ENCODE assay signal across 13 cellular contexts in genomic region chr18:36372902-36373301, GRCh38.
DNase-seq lines count a peak whose midpoint lies in the region; ATAC-seq and TF ChIP-seq lines count a peak whose summit lies in the region.
"Had no signal": no experiment of that assay in that cellular context is flagged by ENCODE, and none has a peak within 500 bp of the region (broad histone marks: within the 10 kb centered on the region; RNA-seq: fewer than 3 reads in every experiment).

No MANE protein-coding gene starts in this region.

- H3K27ac Mint-ChIP-seq in neural progenitor cell, result peak overlapping the region; percentile 23
- H3K27ac Mint-ChIP-seq: activated CD4-positive, alpha-beta T cell treated with anti-CD3 and anti-CD28 coated beads, Interleukin-2, amount 10 ng/mL, durations not matched to agents 24 days and 14 days; stimulated activated naive CD8-positive, alpha-beta T cell treated with anti-CD3 and anti-CD28 coated beads, Interleukin-15, Interleukin-2, amounts not matched to agents 100 ng/mL and 50 ng/mL, for 24 hours had no signal

- H3K4me3 ChIP-seq in Jurkat, Clone E6-1 (ENCODE audit: low read length), result no peak overlapping the region
- H3K4me3 ChIP-seq in astrocyte of the cerebellum (ENCODE audit: low read depth, low read length), result no peak overlapping the region
- H3K4me3 ChIP-seq in neural progenitor cell, result no peak overlapping the region
- no peak overlapping the region for H3K4me3 ChIP-seq in gastroesophageal sphincter

- TF ChIP-seq EP300 in gastroesophageal sphincter (IDR thresholded peaks at IDR 0.05), result no peak

- no peak for ATAC-seq in gastroesophageal sphincter

- no peak overlapping the region for H3K4me3 Mint-ChIP-seq in neural progenitor cell
- H3K4me3 Mint-ChIP-seq: activated CD4-positive, alpha-beta T cell treated with anti-CD3 and anti-CD28 coated beads, Interleukin-2, amount 10 ng/mL, durations not matched to agents 24 days and 14 days; stimulated activated naive CD8-positive, alpha-beta T cell treated with anti-CD3 and anti-CD28 coated beads, Interleukin-15, Interleukin-2, amounts not matched to agents 100 ng/mL and 50 ng/mL, for 24 hours had no signal

- peaks cover 27% of the 10 kb centered on the region for H3K36me3 Mint-ChIP-seq in neural progenitor cell

- H3K27me3 ChIP-seq in neural progenitor cell (no peaks in the 10 kb centered on the region), gastroesophageal sphincter (no peaks in the 10 kb centered on the region)

- H3K27me3 Mint-ChIP-seq in neural progenitor cell (ENCODE audit: insufficient read depth, low read depth), result no peaks in the 10 kb centered on the region

- H3K4me2 ChIP-seq in neural progenitor cell, result no peak overlapping the region

- DNase-seq in GM04503 (ENCODE audit: low read depth), result peak; percentile 30
- peak; percentile 4 for DNase-seq in Jurkat, Clone E6-1 (ENCODE audit: low read depth, low spot score)
- peak; percentile 84 for DNase-seq in astrocyte of the cerebellum (ENCODE audit: low read depth)
- no peak for DNase-seq in neural progenitor cell (ENCODE audit: low spot score)
- no peak for DNase-seq in NCI-H2107 treated with DMSO at 0.1 percent for 48 hours (lab: John Stamatoyannopoulos, UW; ENCODE audit: unreplicated experiment)
- no peak for DNase-seq in mucosa of gallbladder (ENCODE audit: low spot score)
- no peak for DNase-seq in NCI-H1417 treated with DMSO at 0.1 percent for 48 hours (lab: John Stamatoyannopoulos, UW)
- DNase-seq: activated CD4-positive, alpha-beta T cell treated with anti-CD3 and anti-CD28 coated beads, Interleukin-2, amount 10 ng/mL, durations not matched to agents 24 days and 14 days; DMS79 treated with DMSO at 0.1 percent for 48 hours; foreskin melanocyte; NCI-H1092 had no signal

- in situ Hi-C loops in astrocyte of the cerebellum (cut with HindIII; ENCODE audit: low sequenced_read_pairs), result no loop called here

- no peaks in the 10 kb centered on the region for H3K36me3 ChIP-seq in neural progenitor cell
- H3K36me3 ChIP-seq in gastroesophageal sphincter, result no peaks in the 10 kb centered on the region

- 50% methylated on average over 3 of the region's 5 CpGs; no CpG with 5 or more reads in 1 of the 2 donors for WGBS in gastroesophageal sphincter (ENCODE audit: low coverage in 1 of 2), 2 donors

- no peak overlapping the region for H2AFZ ChIP-seq in neural progenitor cell (replicated peaks)

- H3K9me3 Mint-ChIP-seq in neural progenitor cell, result peaks cover 6% of the 10 kb centered on the region
- H3K9me3 Mint-ChIP-seq: activated CD4-positive, alpha-beta T cell treated with anti-CD3 and anti-CD28 coated beads, Interleukin-2, amount 10 ng/mL, durations not matched to agents 24 days and 14 days; stimulated activated naive CD8-positive, alpha-beta T cell treated with anti-CD3 and anti-CD28 coated beads, Interleukin-15, Interleukin-2, amounts not matched to agents 100 ng/mL and 50 ng/mL, for 24 hours had no signal

- no peaks in the 10 kb centered on the region for H3K9me3 ChIP-seq in neural progenitor cell (ENCODE audit: low read depth)
- no peaks in the 10 kb centered on the region for H3K9me3 ChIP-seq in gastroesophageal sphincter

- H3K9ac ChIP-seq in neural progenitor cell, result no peak overlapping the region

- H3K4me1 ChIP-seq in neural progenitor cell (peaks cover 15% of the 10 kb centered on the region), gastroesophageal sphincter (peaks cover 0 to 15% (median 0%) of the 10 kb centered on the region in 3 donors)

- H3K27ac ChIP-seq in neural progenitor cell (no peak overlapping the region), gastroesophageal sphincter (no peak overlapping the region)

- TF ChIP-seq CTCF in astrocyte of the cerebellum (IDR thresholded peaks at IDR 0.05; ENCODE audit: low read depth, low read length, missing control alignments) (peak; percentile 34), neural progenitor cell (IDR thresholded peaks at IDR 0.05) (no peak), gastroesophageal sphincter (IDR thresholded peaks at IDR 0.05) (no peak)

- H4K20me1 ChIP-seq in neural progenitor cell (ENCODE audit: low read depth), result peaks cover 47% of the 10 kb centered on the region

- no peaks in the 10 kb centered on the region for H3F3A ChIP-seq in neural progenitor cell (ENCODE audit: low read depth)

- peaks cover 16% of the 10 kb centered on the region for H3K79me2 ChIP-seq in neural progenitor cell (ENCODE audit: low read depth)

- no peak for TF ChIP-seq POLR2A in gastroesophageal sphincter (IDR thresholded peaks at IDR 0.05)

- peaks cover 11% of the 10 kb centered on the region for H3K4me1 Mint-ChIP-seq in neural progenitor cell
- H3K4me1 Mint-ChIP-seq: activated CD4-positive, alpha-beta T cell treated with anti-CD3 and anti-CD28 coated beads, Interleukin-2, amount 10 ng/mL, durations not matched to agents 24 days and 14 days had no signal

Comparison
In these comparisons a context has a peak if more than half of its experiments do, and no peak if none do; other contexts are left out.
1. DNase-seq: peak in GM04503 (single experiment), Jurkat, Clone E6-1 (single experiment) and astrocyte of the cerebellum (single experiment); none in neural progenitor cell (single experiment), NCI-H2107 treated with DMSO at 0.1 percent for 48 hours (single experiment), mucosa of gallbladder (single experiment) and NCI-H1417 treated with DMSO at 0.1 percent for 48 hours (single experiment).